In genomic region chr6:151493495-151494234, GRCh38 we compare ENCODE assay signal across 8 cellular contexts.
DNase-seq lines count a peak whose midpoint lies in the region; TF ChIP-seq lines count a peak whose summit lies in the region.

Gene CCDC170 (plus strand): TSS chr6:151494017. CDS start chr6:151494129, 112 bp downstream.

- H3K27ac ChIP-seq in skin epidermis, result peak within 1 kb of the TSS in 20 of 21 experiments; percentile 41 to 86 (median 78)

- DNase-seq in NCI-H345 (lab: John Stamatoyannopoulos, UW) (peak; percentile 3), NCI-H345 treated with DMSO at 0.1 percent for 48 hours (lab: John Stamatoyannopoulos, UW; ENCODE audit: unreplicated experiment) (no peak), NCI-H146 treated with DMSO at 0.1 percent for 48 hours (lab: John Stamatoyannopoulos, UW; ENCODE audit: unreplicated experiment) (peak; percentile 12), cardiac fibroblast (ENCODE audit: low read depth in 2 of 2) (peak; percentile 10), islet precursor cell (peak; percentile 65), SW 1271 (lab: John Stamatoyannopoulos, UW) (no peak)
- no peak for DNase-seq in stimulated activated naive CD4-positive, alpha-beta T cell (lab: John Stamatoyannopoulos, UW)

- H3K4me3 ChIP-seq in cardiac fibroblast (replicated peaks in 1 of 2; ENCODE audit: low read depth in 2 of 2, low read length in 2 of 2) (peak within 1 kb of the TSS; percentile 57 to 59), skin epidermis (peak within 1 kb of the TSS; percentile 48 to 66 (median 57))

- no peak for TF ChIP-seq CTCF in cardiac fibroblast (IDR thresholded peaks at IDR 0.05; ENCODE audit: low read depth, low read length)

Comparison
In these comparisons a context has a peak if more than half of its experiments do, and no peak if none do; other contexts are left out.
1. DNase-seq: peak in NCI-H345 (single experiment), NCI-H146 treated with DMSO at 0.1 percent for 48 hours (single experiment), cardiac fibroblast (2 of 2) and islet precursor cell (single experiment); none in NCI-H345 treated with DMSO at 0.1 percent for 48 hours (single experiment), SW 1271 (0 of 2) and stimulated activated naive CD4-positive, alpha-beta T cell (0 of 6).